8 cellular contexts compared by ENCODE assay signal in genomic region chr1:164559342-164560070, GRCh38. TPM values are rescaled to one million over a fixed set of nuclear protein-coding genes. Genes with fewer than 3 reads are reported as not detected.
A peak's percentile ranks its signal among the peaks of the same experiment; 100 is the strongest.
DNase-seq lines count a peak whose midpoint lies in the region; ATAC-seq and TF ChIP-seq lines count a peak whose summit lies in the region.

No MANE protein-coding gene starts in this region.

- POLR2A ChIA-PET in Caco-2 (lab: Charles Lee): interaction anchor here (0.6 to 1.5 kb wide), 15 partner anchors 8 to 229 kb away, joined by 3 to 20 read pairs (median 6); no protein-coding TSS in a partner anchor

- no CpG with 5 or more reads among the region's 20 CpGs for WGBS in trophoblast cell (ENCODE audit: extremely low coverage, insufficient coverage, insufficient read length)

- H3K79me1 ChIP-seq in trophoblast cell (ENCODE audit: low read length): peaks cover 6% of the 10 kb centered on the region

- H3K36me3 Mint-ChIP-seq in Caco-2 (ENCODE audit: insufficient read depth, unreplicated experiment): peaks cover 6% of the 10 kb centered on the region
- H3K36me3 Mint-ChIP-seq in activated naive CD8-positive, alpha-beta T cell treated with anti-CD3 and anti-CD28 coated beads for 36 hours: no peaks in the 10 kb centered on the region

- H3K9me3 ChIP-seq in Caco-2 (no peaks in the 10 kb centered on the region), trophoblast cell (ENCODE audit: insufficient read depth, low read depth, low read length) (no peaks in the 10 kb centered on the region)

- no peak overlapping the region for H4K12ac ChIP-seq in trophoblast cell (ENCODE audit: low read depth, low read length)

- H3K4me2 ChIP-seq in trophoblast cell (ENCODE audit: low read length): peak overlapping the region; percentile 89

- no peak overlapping the region for H3K18ac ChIP-seq in trophoblast cell (ENCODE audit: low read length)

- H2BK120ac ChIP-seq in trophoblast cell (ENCODE audit: insufficient read depth, low read length, poor library complexity): no peak overlapping the region

- H3K4me3 ChIP-seq in Caco-2 (ENCODE audit: low read depth, low read length) (peak overlapping the region; percentile 74), LNCaP clone FGC (ENCODE audit: low read depth, low read length) (peak overlapping the region; percentile 57), trophoblast cell (ENCODE audit: low read depth, low read length) (peak overlapping the region; percentile 92)

- H3K27ac ChIP-seq in trophoblast cell (ENCODE audit: low read depth, low read length): peak overlapping the region; percentile 97

- peak overlapping the region; percentile 46 for H3K27ac Mint-ChIP-seq in Caco-2 (ENCODE audit: unreplicated experiment)
- no peak overlapping the region for H3K27ac Mint-ChIP-seq in activated naive CD8-positive, alpha-beta T cell treated with anti-CD3 and anti-CD28 coated beads for 36 hours

- H3K36me3 ChIP-seq in Caco-2 (ENCODE audit: control insufficient read depth, insufficient read depth, low read length): no peaks in the 10 kb centered on the region
- no peaks in the 10 kb centered on the region for H3K36me3 ChIP-seq in trophoblast cell (ENCODE audit: control insufficient read depth in 1 of 2, insufficient read depth in 2 of 2, low read length in 2 of 2)

- no peak overlapping the region for H4K8ac ChIP-seq in trophoblast cell (ENCODE audit: low read depth, low read length)

- no peaks in the 10 kb centered on the region for H3K27me3 ChIP-seq in Caco-2 (replicated peaks; ENCODE audit: control insufficient read depth, insufficient read depth, low read length)
- no peaks in the 10 kb centered on the region for H3K27me3 ChIP-seq in trophoblast cell (ENCODE audit: insufficient read depth, low read length)

- CTCF ChIA-PET in Caco-2 (lab: Charles Lee): interaction anchor here (0.6 to 1.3 kb wide), 10 partner anchors 15 to 228 kb away, joined by 3 to 4 read pairs (median 3); no protein-coding TSS in a partner anchor

- peak overlapping the region; percentile 91 for H2BK5ac ChIP-seq in trophoblast cell (ENCODE audit: low read depth, low read length, poor library complexity)

- peak overlapping the region; percentile 8 for H2BK12ac ChIP-seq in trophoblast cell (ENCODE audit: low read length)

- DNase-seq in Caco-2 (peak; percentile 50 to 60), LNCaP clone FGC (ENCODE audit: low read depth) (no peak), left ventricle myocardium superior (peak; percentile 62), trophoblast cell (peak in 1 of 2 donors; percentile 25), activated gamma-delta T cell treated with Interleukin-2 at 50 U/mL for 16 hours (no peak)
- no peak for DNase-seq in activated naive CD8-positive, alpha-beta T cell treated with anti-CD3 and anti-CD28 coated beads for 36 hours

- H2AFZ ChIP-seq in trophoblast cell (ENCODE audit: insufficient read depth, low read length, poor library complexity): no peak overlapping the region

- H3K9ac ChIP-seq in trophoblast cell (ENCODE audit: low read length): peak overlapping the region; percentile 90

- no peak overlapping the region for H3K14ac ChIP-seq in trophoblast cell (ENCODE audit: low read length)

- intact Hi-C loops in Caco-2 (cut with micrococcal nuclease; ENCODE audit: unreplicated experiment): loop anchor here (1.0 to 5.0 kb wide), 5 partner anchors 25 to 213 kb away; no protein-coding TSS in a partner anchor
- intact Hi-C loops in left ventricle myocardium superior (cut with micrococcal nuclease): loop anchor here (10.0 kb wide), 1 partner anchor 225 kb away; no protein-coding TSS in a partner anchor

- no peak for TF ChIP-seq POLR2A in GM18505 (IDR thresholded peaks at IDR 0.05; ENCODE audit: borderline replicate concordance, extremely low read depth, insufficient read depth, insufficient read length)

- no peaks in the 10 kb centered on the region for H3K9me3 Mint-ChIP-seq in Caco-2 (ENCODE audit: unreplicated experiment)
- no peaks in the 10 kb centered on the region for H3K9me3 Mint-ChIP-seq in activated naive CD8-positive, alpha-beta T cell treated with anti-CD3 and anti-CD28 coated beads for 36 hours

- BruUV-seq in Caco-2 (replicated peaks; lab: Mats Ljungman, UMichigan): no TSS peak

- H3K4me1 ChIP-seq in Caco-2 (peaks cover 20% of the 10 kb centered on the region), trophoblast cell (ENCODE audit: control insufficient read depth in 1 of 2, insufficient read depth in 2 of 2, low read length in 2 of 2) (no peaks in the 10 kb centered on the region)

- H4K91ac ChIP-seq in trophoblast cell (ENCODE audit: low read depth, low read length): peak overlapping the region; percentile 66

- H3K4ac ChIP-seq in trophoblast cell (ENCODE audit: low read depth, low read length): peak overlapping the region; percentile 68

- H3K27me3 Mint-ChIP-seq in Caco-2 (ENCODE audit: insufficient read depth, unreplicated experiment): no peaks in the 10 kb centered on the region
- H3K27me3 Mint-ChIP-seq in activated naive CD8-positive, alpha-beta T cell treated with anti-CD3 and anti-CD28 coated beads for 36 hours: peaks cover 51% of the 10 kb centered on the region

- H2AK5ac ChIP-seq in trophoblast cell (ENCODE audit: low read length): no peak overlapping the region

- no peak overlapping the region for H3K23ac ChIP-seq in trophoblast cell (ENCODE audit: low read length)

- ATAC-seq in left ventricle myocardium superior (peak; percentile 42), GM18505 (IDR thresholded peaks at IDR 0.05; ENCODE audit: unreplicated experiment) (no peak), HG02884 (IDR thresholded peaks at IDR 0.05; ENCODE audit: unreplicated experiment) (no peak)

- TF ChIP-seq CTCF in Caco-2 (IDR thresholded peaks at IDR 0.05; ENCODE audit: insufficient read depth in 1 of 2, low read depth in 1 of 2, low read length in 1 of 2, severe bottlenecking in 1 of 2, unreplicated experiment in 1 of 2) (no peak), LNCaP clone FGC (IDR thresholded peaks at IDR 0.05; ENCODE audit: control insufficient read depth, extremely low read depth, insufficient read depth) (no peak)

- H3K4me1 Mint-ChIP-seq in Caco-2 (ENCODE audit: low read depth, unreplicated experiment): peaks cover 8% of the 10 kb centered on the region
- H3K4me1 Mint-ChIP-seq in activated naive CD8-positive, alpha-beta T cell treated with anti-CD3 and anti-CD28 coated beads for 36 hours: peaks cover 8% of the 10 kb centered on the region

- peaks cover 2% of the 10 kb centered on the region for H3K79me2 ChIP-seq in trophoblast cell (ENCODE audit: control insufficient read depth, insufficient read depth, low read length, poor library complexity)

- H3K4me3 Mint-ChIP-seq in Caco-2 (ENCODE audit: unreplicated experiment): peak overlapping the region; percentile 81
- peak overlapping the region; percentile 78 for H3K4me3 Mint-ChIP-seq in activated naive CD8-positive, alpha-beta T cell treated with anti-CD3 and anti-CD28 coated beads for 36 hours

RNA-seq across cellular contexts. Expression of gene PBX1, which starts 0.5 kb away (rescaled TPM):
- total RNA-seq in Caco-2 (2022) (101 and 103 TPM in 2 replicates), left ventricle myocardium superior (69.6 TPM)
- under 1 TPM in 1 of 2 experiments, not detected in 1; 0.04 TPM for total RNA-seq in activated naive CD8-positive, alpha-beta T cell treated with anti-CD3 and anti-CD28 coated beads for 36 hours
- 67.5 and 74.6 TPM in 2 replicates for polyA plus RNA-seq in trophoblast cell (2013)

Comparison
In these comparisons a context has a peak if more than half of its experiments do, and no peak if none do; other contexts are left out.
1. DNase-seq: peak in Caco-2 (2 of 2) and left ventricle myocardium superior (single experiment); none in LNCaP clone FGC (single experiment), activated naive CD8-positive, alpha-beta T cell treated with anti-CD3 and anti-CD28 coated beads for 36 hours (single experiment) and activated gamma-delta T cell treated with Interleukin-2 at 50 U/mL for 16 hours (single experiment).
2. RNA of gene PBX1, which starts 0.5 kb away (total RNA-seq): 101 to 103 TPM in Caco-2 and 69.6 TPM in left ventricle myocardium superior (single experiment); 0.04 TPM in activated naive CD8-positive, alpha-beta T cell treated with anti-CD3 and anti-CD28 coated beads for 36 hours; every median in the first group is over 10 times any median in the second.
3. Peak in every context shown above with its lines, with median percentiles within 50 percentile points of each other: H3K4me3 ChIP-seq.